ENCODE assay signal across 8 cellular contexts in genomic region chr2:233419626-233420431, GRCh38.
A peak's percentile ranks its signal among the peaks of the same experiment; 100 is the strongest.
DNase-seq lines count a peak whose midpoint lies in the region; ATAC-seq and TF ChIP-seq lines count a peak whose summit lies in the region.

No MANE protein-coding gene starts in this region.

- H3K27me3 Mint-ChIP-seq in central memory CD8-positive, alpha-beta T cell, result no peaks in the 10 kb centered on the region

- H3K9me3 Mint-ChIP-seq in central memory CD8-positive, alpha-beta T cell, result no peaks in the 10 kb centered on the region

- H3K36me3 Mint-ChIP-seq in central memory CD8-positive, alpha-beta T cell (ENCODE audit: insufficient read depth), result peaks cover 11% of the 10 kb centered on the region

- no peak overlapping the region for H3K9ac ChIP-seq in NT2/D1 (ENCODE audit: insufficient read length, low read depth)

- DNase-seq in GM12865 (ENCODE audit: low read depth) (peak; percentile 77), NT2/D1 (ENCODE audit: low read depth, low spot score) (peak; percentile 39), GF-D8 (lab: John Stamatoyannopoulos, UW) (no peak), NCI-H146 (lab: John Stamatoyannopoulos, UW) (no peak), cerebellar nuclear complex (lab: John Stamatoyannopoulos, UW) (no peak), NCI-H128 (lab: John Stamatoyannopoulos, UW; ENCODE audit: unreplicated experiment) (no peak)
- no peak for DNase-seq in central memory CD8-positive, alpha-beta T cell (ENCODE audit: low spot score in 2 of 2)

- peaks cover 82% of the 10 kb centered on the region for H3K4me1 Mint-ChIP-seq in central memory CD8-positive, alpha-beta T cell

- H3K27me3 ChIP-seq in NT2/D1 (ENCODE audit: insufficient read depth, insufficient read length) (no peaks in the 10 kb centered on the region), neutrophil (no peaks in the 10 kb centered on the region)

- TF ChIP-seq CTCF in GM12865 (IDR thresholded peaks at IDR 0.05; ENCODE audit: insufficient read depth, low read depth, low read length, missing control alignments) (no peak), neutrophil (IDR thresholded peaks at IDR 0.05) (no peak)

- no peak for ATAC-seq in central memory CD8-positive, alpha-beta T cell (replicated peaks; ENCODE audit: extremely low read depth, poor library complexity, severe bottlenecking)

- H3K9me3 ChIP-seq in NT2/D1 (ENCODE audit: insufficient read depth, low read length), result no peaks in the 10 kb centered on the region
- no peaks in the 10 kb centered on the region for H3K9me3 ChIP-seq in neutrophil

- H3K36me3 ChIP-seq in NT2/D1 (ENCODE audit: insufficient read depth, insufficient read length, low read length) (no peaks in the 10 kb centered on the region), neutrophil (peaks cover 33% of the 10 kb centered on the region)

- H3K4me3 Mint-ChIP-seq in central memory CD8-positive, alpha-beta T cell, result peak overlapping the region; percentile 78

- H3K4me1 ChIP-seq in NT2/D1 (ENCODE audit: insufficient read depth, insufficient read length) (peaks cover 2% of the 10 kb centered on the region), neutrophil (ENCODE audit: control insufficient read depth in 1 of 2, insufficient read depth in 1 of 2, low read depth in 1 of 2, low read length in 1 of 2) (peaks cover 10 to 20% of the 10 kb centered on the region in 2 experiments)

- H3K4me3 ChIP-seq in GM12865 (ENCODE audit: low read depth, low read length), result peak overlapping the region; percentile 61
- H3K4me3 ChIP-seq in NT2/D1 (ENCODE audit: insufficient read length, low read depth), result no peak overlapping the region
- no peak overlapping the region for H3K4me3 ChIP-seq in neutrophil (ENCODE audit: low read depth in 1 of 2, low read length in 1 of 2)

- H3K27ac Mint-ChIP-seq in central memory CD8-positive, alpha-beta T cell (ENCODE audit: low read depth), result peak overlapping the region; percentile 78

- H3K27ac ChIP-seq in neutrophil, result peak overlapping the region; percentile 64

Comparison
In these comparisons a context has a peak if more than half of its experiments do, and no peak if none do; other contexts are left out.
1. DNase-seq: peak in GM12865 (single experiment) and NT2/D1 (single experiment); none in central memory CD8-positive, alpha-beta T cell (0 of 2), GF-D8 (single experiment), NCI-H146 (single experiment), cerebellar nuclear complex (0 of 2) and NCI-H128 (single experiment).